Comparison of ENCODE assay signal across 9 cellular contexts in genomic region chr15:76576526-76577279, GRCh38.
DNase-seq lines count a peak whose midpoint lies in the region; ATAC-seq, FAIRE-seq and TF ChIP-seq lines count a peak whose summit lies in the region.
"Had no signal": no experiment of that assay in that cellular context is flagged by ENCODE, and none has a peak within 500 bp of the region (broad histone marks: within the 10 kb centered on the region; RNA-seq: fewer than 3 reads in every experiment).

No MANE protein-coding gene starts in this region.

- H4K20me1 ChIP-seq in astrocyte (ENCODE audit: insufficient read depth, low read length) = no peaks in the 10 kb centered on the region

- H3K27ac ChIP-seq in astrocyte (ENCODE audit: low read depth, low read length) (no peak overlapping the region), right cardiac atrium (ENCODE audit: low read length) (peak overlapping the region; percentile 61)
- H3K27ac ChIP-seq: foreskin keratinocyte had no signal

- TF ChIP-seq CTCF in astrocyte (IDR thresholded peaks at IDR 0.05; ENCODE audit: insufficient read depth, low read depth, low read length) = no peak

- no peak overlapping the region for H2AFZ ChIP-seq in astrocyte (ENCODE audit: low read depth, low read length)

- peak; percentile 38 for ATAC-seq in GM18907 (IDR thresholded peaks at IDR 0.05; ENCODE audit: unreplicated experiment)
- ATAC-seq in right cardiac atrium = peak; percentile 98 to 99
- ATAC-seq in HG03196 (IDR thresholded peaks at IDR 0.05; ENCODE audit: unreplicated experiment) = no peak

- H3K4me3 ChIP-seq in astrocyte (ENCODE audit: insufficient read depth, low read depth, low read length) (no peak overlapping the region), right cardiac atrium (ENCODE audit: low read length) (no peak overlapping the region)

- no peak overlapping the region for H3K9ac ChIP-seq in astrocyte (ENCODE audit: low read length)

- peak overlapping the region; percentile 14 for H3K4me2 ChIP-seq in astrocyte (ENCODE audit: low read length)

- no peaks in the 10 kb centered on the region for H3K36me3 ChIP-seq in astrocyte (ENCODE audit: insufficient read depth, low read length)

- H3K27me3 Mint-ChIP-seq in astrocyte (ENCODE audit: low read depth, unreplicated experiment) = no peaks in the 10 kb centered on the region

- H3K4me3 Mint-ChIP-seq in astrocyte (ENCODE audit: unreplicated experiment) = no peak overlapping the region

- peaks cover 9% of the 10 kb centered on the region for H3K9me3 Mint-ChIP-seq in astrocyte (ENCODE audit: unreplicated experiment)

- H3K9me3 ChIP-seq in astrocyte (ENCODE audit: insufficient read depth, low read depth, low read length) (no peaks in the 10 kb centered on the region), right cardiac atrium (ENCODE audit: control insufficient read depth, low read length) (no peaks in the 10 kb centered on the region)

- H3K27me3 ChIP-seq in astrocyte (ENCODE audit: insufficient read depth, low read length) = no peaks in the 10 kb centered on the region
- no peaks in the 10 kb centered on the region for H3K27me3 ChIP-seq in right cardiac atrium (ENCODE audit: control insufficient read depth, insufficient read depth)
- H3K27me3 ChIP-seq: foreskin keratinocyte had no signal

- peaks cover 6% of the 10 kb centered on the region for H3K36me3 Mint-ChIP-seq in astrocyte (ENCODE audit: low read depth, unreplicated experiment)

- H3K4me1 Mint-ChIP-seq in astrocyte (ENCODE audit: low read depth, unreplicated experiment) = peaks cover 4% of the 10 kb centered on the region

- H3K79me2 ChIP-seq in astrocyte (ENCODE audit: insufficient read depth, low read length) = no peaks in the 10 kb centered on the region

- intact Hi-C loops in right cardiac atrium (cut with DNase I) = no loop called here

- H3K4me1 ChIP-seq in astrocyte (ENCODE audit: insufficient read depth, low read length) (no peaks in the 10 kb centered on the region), right cardiac atrium (ENCODE audit: control insufficient read depth, insufficient read depth, low read length) (peaks cover 13% of the 10 kb centered on the region)
- H3K4me1 ChIP-seq: foreskin keratinocyte had no signal

- DNase-seq in astrocyte (ENCODE audit: low read depth) (peak; percentile 70), right cardiac atrium (peak; percentile 85 to 94 (median 91)), smooth muscle cell of the brain vasculature (ENCODE audit: low read depth, low spot score) (peak; percentile 40), NCI-H82 (lab: John Stamatoyannopoulos, UW) (no peak), HUDEP-2 (lab: John Stamatoyannopoulos, UW; ENCODE audit: unreplicated experiment in 76 of 76) (no peak), SHP77 (lab: John Stamatoyannopoulos, UW) (no peak)
- DNase-seq: foreskin keratinocyte had no signal

- 59% methylated on average over 9 of the region's 9 CpGs for whole genome bisulfite sequencing in right cardiac atrium

- FAIRE-seq in astrocyte (lab: Jason Lieb, UNC) = no peak

- no peak overlapping the region for H3K27ac Mint-ChIP-seq in astrocyte (ENCODE audit: unreplicated experiment)

Comparison
In these comparisons a context has a peak if more than half of its experiments do, and no peak if none do; other contexts are left out.
1. DNase-seq: peak in astrocyte (single experiment), right cardiac atrium (3 of 3) and smooth muscle cell of the brain vasculature (single experiment); none in NCI-H82 (single experiment), HUDEP-2 (0 of 76) and SHP77 (0 of 2).